In the genomic region with DNA sequence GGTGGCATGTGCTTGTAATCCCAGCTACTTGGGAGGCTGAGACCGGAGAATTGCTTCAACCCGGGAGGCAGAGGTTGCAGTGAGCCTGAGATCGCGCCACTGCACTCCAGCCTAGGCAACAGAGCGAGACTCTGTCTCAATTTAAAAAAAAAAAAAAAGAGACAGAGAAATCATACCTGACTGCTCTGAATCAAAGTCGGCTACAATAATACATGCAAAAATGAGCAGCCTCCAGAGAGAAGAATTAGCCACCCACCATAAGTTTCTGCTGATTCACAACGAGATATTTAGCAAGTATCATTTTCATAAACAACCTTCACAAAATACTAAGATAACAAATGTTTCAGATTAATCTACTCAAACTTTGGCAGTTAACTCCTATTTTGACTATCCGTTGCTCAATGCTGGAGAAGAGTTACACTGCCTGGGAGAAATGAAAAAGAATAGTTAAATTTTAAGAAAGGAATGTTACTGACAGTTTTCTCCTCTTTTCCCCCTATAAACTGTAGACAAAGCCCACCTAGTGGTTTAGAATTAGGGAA, we compare ENCODE assay signal across 2 cellular contexts.
TF ChIP-seq lines count a peak whose summit lies in the region.

No MANE protein-coding gene starts in this region.

TF ChIP-seq in SK-N-SH, 30 proteins besides CTCF, POLR2A, EP300 and RAD21 (continued from another document):
- TF ChIP-seq, protein P1, sequence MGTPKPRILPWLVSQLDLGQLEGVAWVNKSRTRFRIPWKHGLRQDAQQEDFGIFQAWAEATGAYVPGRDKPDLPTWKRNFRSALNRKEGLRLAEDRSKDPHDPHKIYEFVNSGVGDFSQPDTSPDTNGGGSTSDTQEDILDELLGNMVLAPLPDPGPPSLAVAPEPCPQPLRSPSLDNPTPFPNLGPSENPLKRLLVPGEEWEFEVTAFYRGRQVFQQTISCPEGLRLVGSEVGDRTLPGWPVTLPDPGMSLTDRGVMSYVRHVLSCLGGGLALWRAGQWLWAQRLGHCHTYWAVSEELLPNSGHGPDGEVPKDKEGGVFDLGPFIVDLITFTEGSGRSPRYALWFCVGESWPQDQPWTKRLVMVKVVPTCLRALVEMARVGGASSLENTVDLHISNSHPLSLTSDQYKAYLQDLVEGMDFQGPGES (IDR thresholded peaks at IDR 0.05; ENCODE audit: low read depth, low read length): no peak

TF ChIP-seq in SK-N-SH treated with all-trans-retinoic acid at 6 μM for 48 hours, 23 proteins besides CTCF, POLR2A, EP300 and RAD21 (continued from another document):
- TF ChIP-seq, protein P2, sequence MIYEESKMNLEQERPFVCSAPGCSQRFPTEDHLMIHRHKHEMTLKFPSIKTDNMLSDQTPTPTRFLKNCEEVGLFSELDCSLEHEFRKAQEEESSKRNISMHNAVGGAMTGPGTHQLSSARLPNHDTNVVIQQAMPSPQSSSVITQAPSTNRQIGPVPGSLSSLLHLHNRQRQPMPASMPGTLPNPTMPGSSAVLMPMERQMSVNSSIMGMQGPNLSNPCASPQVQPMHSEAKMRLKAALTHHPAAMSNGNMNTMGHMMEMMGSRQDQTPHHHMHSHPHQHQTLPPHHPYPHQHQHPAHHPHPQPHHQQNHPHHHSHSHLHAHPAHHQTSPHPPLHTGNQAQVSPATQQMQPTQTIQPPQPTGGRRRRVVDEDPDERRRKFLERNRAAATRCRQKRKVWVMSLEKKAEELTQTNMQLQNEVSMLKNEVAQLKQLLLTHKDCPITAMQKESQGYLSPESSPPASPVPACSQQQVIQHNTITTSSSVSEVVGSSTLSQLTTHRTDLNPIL (CRISPR knock-in tag; IDR thresholded peaks at IDR 0.05; ENCODE audit: low read depth): no peak
- TF ChIP-seq GLIS3 (CRISPR knock-in tag; IDR thresholded peaks at IDR 0.05) (no peak), ZC3H10 (CRISPR knock-in tag; IDR thresholded peaks at IDR 0.05) (no peak)
